In genomic region chr5:163815240-163815791, GRCh38 we compare ENCODE assay signal across 23 cellular contexts.
"Had no signal": no experiment of that assay in that cellular context is flagged by ENCODE, and none has a peak within 500 bp of the region (broad histone marks: within the 10 kb centered on the region; RNA-seq: fewer than 3 reads in every experiment).

No MANE protein-coding gene starts in this region.

- H3K4me1 ChIP-seq: left lung, psoas muscle, spleen, testis, tibial artery had no signal

- DNase-seq: cortex of kidney; effector CD4-positive, alpha-beta T cell; kidney; left lung; mucosa of descending colon; naive B cell; nucleus accumbens; ovary; posterior cingulate gyrus; psoas muscle; right cardiac atrium; spleen; stimulated activated CD4-positive, alpha-beta T cell treated with anti-CD3 and anti-CD28 coated beads, Interleukin-4, amount 100 ng/mL, for 4 hours; stimulated activated naive CD8-positive, alpha-beta T cell treated with anti-CD3 and anti-CD28 coated beads, Interleukin-15, Interleukin-2, amounts not matched to agents 100 U/mL and 50 U/mL, for 24 hours; substantia nigra; testis; tibial artery had no signal

- H3K4me3 ChIP-seq: left lung, lung, mucosa of descending colon, ovary, psoas muscle, skin epidermis, spleen, testis, tibial artery had no signal

- ATAC-seq: left lung; mucosa of descending colon; psoas muscle; right cardiac atrium; stimulated activated memory B cell treated with anti-CD40 and anti-IgM and Interleukin-4, amounts not matched to agents 10 μg/mL and 1 μg/mL and 100 μg/mL, for 72 hours; stimulated activated naive CD8-positive, alpha-beta T cell treated with anti-CD3 and anti-CD28 coated beads, Interleukin-15, Interleukin-2, amounts not matched to agents 100 U/mL and 50 U/mL, for 24 hours had no signal

- H3K4me3 Mint-ChIP-seq: memory B cell; naive B cell; nephron; stimulated activated memory B cell treated with anti-CD40 and anti-IgM and Interleukin-4, amounts not matched to agents 10 μg/mL and 1 μg/mL and 100 μg/mL, for 72 hours; type B pancreatic cell had no signal

- H3K9me3 Mint-ChIP-seq: type B pancreatic cell had no signal

- H3K27me3 ChIP-seq: left lung, ovary, spleen, testis, tibial artery had no signal

- H3K27ac Mint-ChIP-seq: memory B cell; nephron; stimulated activated memory B cell treated with anti-CD40 and anti-IgM and Interleukin-4, amounts not matched to agents 10 μg/mL and 1 μg/mL and 100 μg/mL, for 72 hours; type B pancreatic cell had no signal

- H3K9me3 ChIP-seq: left lung, mucosa of descending colon, ovary, testis, tibial artery had no signal

- H3K36me3 ChIP-seq: left lung, ovary, spleen, tibial artery had no signal

- H3K36me3 Mint-ChIP-seq: type B pancreatic cell had no signal

- H3K27ac ChIP-seq: left lung, ovary, psoas muscle, skin epidermis, spleen, testis, tibial artery had no signal

- H3K27me3 Mint-ChIP-seq: memory B cell; naive B cell; stimulated activated memory B cell treated with anti-CD40 and anti-IgM and Interleukin-4, amounts not matched to agents 10 μg/mL and 1 μg/mL and 100 μg/mL, for 72 hours; type B pancreatic cell had no signal
